ENCODE assay signal across 8 cellular contexts in genomic region chr13:36858285-36858684, GRCh38. TPM values are rescaled to one million over a fixed set of nuclear protein-coding genes. Genes with fewer than 3 reads are reported as not detected.
DNase-seq lines count a peak whose midpoint lies in the region; TF ChIP-seq lines count a peak whose summit lies in the region.

No MANE protein-coding gene starts in this region.

- peaks cover 8% of the 10 kb centered on the region; the same call in 1 of the 2 replicates for H3K79me2 ChIP-seq in SK-N-SH (ENCODE audit: insufficient read depth)

- H3K4me3 ChIP-seq in SK-N-SH (ENCODE audit: low read depth in 2 of 2, low read length in 1 of 2) (no peak overlapping the region), foreskin fibroblast (ENCODE audit: low read depth in 1 of 2, low read length in 2 of 2) (no peak overlapping the region), ovary (no peak overlapping the region)

- TF ChIP-seq EP300 in SK-N-SH (IDR thresholded peaks at IDR 0.05; ENCODE audit: borderline replicate concordance in 1 of 2, low read depth in 1 of 2, low read length in 1 of 2) (no peak), ovary (IDR thresholded peaks at IDR 0.05) (no peak)

- CTCF ChIA-PET in SK-N-SH (lab: Yijun Ruan, JAX), result interaction anchor here (0.6 to 17.7 kb wide), 46 partner anchors 10 to 575 kb away, joined by 3 to 275 read pairs (median 4); partner anchors contain the start of genes ALG5, EXOSC8 and RFXAP

- TF ChIP-seq CTCF in GM20000 (IDR thresholded peaks at IDR 0.05; ENCODE audit: extremely low read depth, missing control alignments) (peak; percentile 38), SK-N-SH (IDR thresholded peaks at IDR 0.05) (peak; percentile 66), foreskin fibroblast (IDR thresholded peaks at IDR 0.05; ENCODE audit: low read depth, low read length) (peak; percentile 35), ovary (IDR thresholded peaks at IDR 0.05) (peak in 1 of 3 donors; percentile 8)

- H3K9me3 ChIP-seq in SK-N-SH, result no peaks in the 10 kb centered on the region
- no peaks in the 10 kb centered on the region for H3K9me3 ChIP-seq in ovary

- TF ChIP-seq POLR2A in ovary (IDR thresholded peaks at IDR 0.05), result no peak

- H3K27ac ChIP-seq in SK-N-SH (ENCODE audit: low read depth in 2 of 2, low read length in 1 of 2) (no peak overlapping the region), ovary (no peak overlapping the region)

- no peaks in the 10 kb centered on the region for H3F3A ChIP-seq in SK-N-SH (replicated peaks; ENCODE audit: insufficient read depth)

- no peaks in the 10 kb centered on the region for H3K27me3 ChIP-seq in SK-N-SH (ENCODE audit: insufficient read depth)
- H3K27me3 ChIP-seq in ovary, result no peaks in the 10 kb centered on the region

- intact Hi-C loops in ovary (cut with DNase I), result loop anchor here in 1 of 4 donors (5.0 kb wide), 1 partner anchor 119 kb away; no protein-coding TSS in a partner anchor

- 59% methylated on average over 3 of the region's 3 CpGs for WGBS in SK-N-SH (ENCODE audit: low lambda C conversion rate)
- 32 to 40% (median 37%) methylated on average over 3 of the region's 3 CpGs for WGBS in ovary, 3 donors

- H3K36me3 ChIP-seq in SK-N-SH (replicated peaks in 1 of 2; ENCODE audit: control insufficient read depth in 1 of 2, insufficient read depth in 2 of 2, low read length in 1 of 2) (peaks cover 2 to 23% of the 10 kb centered on the region in 2 experiments), ovary (no peaks in the 10 kb centered on the region)

- DNase-seq in DMS79 (lab: John Stamatoyannopoulos, UW) (peak; percentile 21), GM20000 (ENCODE audit: low spot score) (peak; percentile 33), M059J (ENCODE audit: low read depth) (peak; percentile 62), SK-N-SH (peak; percentile 53), foreskin fibroblast (peak; percentile 32 to 63), pulmonary artery endothelial cell (ENCODE audit: low read depth, low spot score) (peak; percentile 41), mesenteric fat pad (ENCODE audit: low spot score) (no peak), ovary (no peak)

- H3K4me1 ChIP-seq in SK-N-SH (ENCODE audit: control insufficient read depth in 1 of 2, insufficient read depth in 2 of 2, low read depth in 1 of 2, low read length in 1 of 2) (peaks cover 0 to 8% of the 10 kb centered on the region in 2 experiments; a peak in 1 of 4 replicates), ovary (ENCODE audit: insufficient read depth) (no peaks in the 10 kb centered on the region)

- H4K20me1 ChIP-seq in SK-N-SH (ENCODE audit: insufficient read depth), result no peaks in the 10 kb centered on the region

- no peak overlapping the region for H3K4me2 ChIP-seq in SK-N-SH

- POLR2A ChIA-PET in SK-N-SH (lab: Yijun Ruan, JAX), result interaction anchor here (1.4 kb wide), 1 partner anchor 123 kb away, joined by 5 read pairs; no protein-coding TSS in a partner anchor

- H2AFZ ChIP-seq in SK-N-SH (ENCODE audit: low read depth), result no peak overlapping the region

- H3K9me2 ChIP-seq in SK-N-SH, result no peaks in the 10 kb centered on the region

- H3K9ac ChIP-seq in SK-N-SH, result no peak overlapping the region

- TF ChIP-seq RAD21 in SK-N-SH (IDR thresholded peaks at IDR 0.05; ENCODE audit: low read length), result peak; percentile 82

TF ChIP-seq in SK-N-SH, 30 proteins besides CTCF, POLR2A, EP300 and RAD21:
- TF ChIP-seq FOXJ3 (CRISPR knock-in tag; IDR thresholded peaks at IDR 0.05) (no peak), MXI1 (IDR thresholded peaks at IDR 0.05; ENCODE audit: low read depth, low read length) (no peak), SMC3 (IDR thresholded peaks at IDR 0.05; ENCODE audit: low read depth, low read length) (peak; percentile 87), RCOR1 (IDR thresholded peaks at IDR 0.05; ENCODE audit: low read length) (no peak)

RNA-seq across cellular contexts. Expression of gene RFXAP, which starts 39.3 kb away (rescaled TPM):
- total RNA-seq in M059J (2014; rRNA removed; shearing (Covaris generic)), result 0.57 and 1.2 TPM in 2 replicates
- polyA plus RNA-seq in SK-N-SH (2012; rRNA removed) (4.1 and 5.0 TPM in 2 replicates), ovary (1 to 10 TPM; 5.4 to 6.3 TPM)
- polyA plus RNA-seq in SK-N-SH (2012; cell fraction: cytosol; rRNA removed), result 4.9 and 5.8 TPM in 2 replicates
- 6.7 and 9.5 TPM in 2 replicates for polyA plus RNA-seq in SK-N-SH (2012; cell fraction: nucleus; rRNA removed)
- total RNA-seq in pulmonary artery endothelial cell (1.6 and 1.7 TPM in 2 replicates), mesenteric fat pad (4.0 TPM), ovary (10 to 100 TPM in 1 of 7 donors, 1 to 10 TPM in 6; 6.9 to 10.9 (median 7.8) TPM)

Comparison
In these comparisons a context has a peak if more than half of its experiments do, and no peak if none do; other contexts are left out.
1. DNase-seq: peak in DMS79 (single experiment), GM20000 (single experiment), M059J (single experiment), SK-N-SH (single experiment), foreskin fibroblast (2 of 2) and pulmonary artery endothelial cell (single experiment); none in mesenteric fat pad (single experiment) and ovary (0 of 5).